ENCODE assay signal across 9 cellular contexts in genomic region chr5:159206368-159206767, GRCh38. TPM values are rescaled to one million over a fixed set of nuclear protein-coding genes. Genes with fewer than 3 reads are reported as not detected.
DNase-seq lines count a peak whose midpoint lies in the region; ATAC-seq and TF ChIP-seq lines count a peak whose summit lies in the region.
"Had no signal": no experiment of that assay in that cellular context is flagged by ENCODE, and none has a peak within 500 bp of the region (broad histone marks: within the 10 kb centered on the region; RNA-seq: fewer than 3 reads in every experiment).

No MANE protein-coding gene starts in this region.

- H3K4me3 ChIP-seq in GM23248, result peak overlapping the region; percentile 85
- peak overlapping the region; percentile 89 for H3K4me3 ChIP-seq in SU-DHL-6 (ENCODE audit: insufficient read depth, low read length, poor library complexity, severe bottlenecking)
- H3K4me3 ChIP-seq in esophagus squamous epithelium, result peak overlapping the region; percentile 94 to 99 (median 96)
- H3K4me3 ChIP-seq in skeletal muscle cell (ENCODE audit: low read depth, low read length), result peak overlapping the region; percentile 92

- CTCF ChIA-PET in GM10248 (lab: Yijun Ruan, JAX), result interaction anchor here (1.2 to 3.5 kb wide), 5 partner anchors 8 to 802 kb away, joined by 3 to 14 read pairs (median 3); no protein-coding TSS in a partner anchor

- H3K79me2 ChIP-seq in GM23248 (ENCODE audit: insufficient read depth) (peaks cover 78% of the 10 kb centered on the region), SU-DHL-6 (ENCODE audit: insufficient read depth, low read length) (peaks cover 74% of the 10 kb centered on the region)

- peaks cover 47% of the 10 kb centered on the region for H3K4me1 ChIP-seq in GM23248 (ENCODE audit: insufficient read depth)
- H3K4me1 ChIP-seq in esophagus squamous epithelium, result peaks cover 24 to 79% (median 29%) of the 10 kb centered on the region in 3 donors

- no peak for TF ChIP-seq CTCF in SU-DHL-6 (IDR thresholded peaks at IDR 0.05; ENCODE audit: insufficient read depth, low read length, poor library complexity, severe bottlenecking)
- no peak for TF ChIP-seq CTCF in esophagus squamous epithelium (IDR thresholded peaks at IDR 0.05)
- no peak for TF ChIP-seq CTCF in GM10248 (IDR thresholded peaks at IDR 0.05; ENCODE audit: control extremely low read depth, extremely low read depth, low read depth, missing control alignments)

- ATAC-seq in HG02763 (IDR thresholded peaks at IDR 0.05; ENCODE audit: unreplicated experiment), result no peak

- H3K27ac ChIP-seq in GM23248 (peak overlapping the region; percentile 91), SU-DHL-6 (ENCODE audit: low read depth, low read length) (peak overlapping the region; percentile 82; the same call in 1 of the 2 replicates), esophagus squamous epithelium (peak overlapping the region; percentile 40 to 99 (median 98))

- no peaks in the 10 kb centered on the region for H3K27me3 ChIP-seq in GM23248 (replicated peaks; ENCODE audit: insufficient read depth)
- no peaks in the 10 kb centered on the region for H3K27me3 ChIP-seq in SU-DHL-6 (ENCODE audit: low read length)
- H3K27me3 ChIP-seq in esophagus squamous epithelium, result no peaks in the 10 kb centered on the region

- intact Hi-C loops in esophagus squamous epithelium (cut with DNase I), result loop anchor here (5.0 kb wide), 1 partner anchor 56 kb away; the partner anchor contains the start of gene UBLCP1

- peaks cover 28% of the 10 kb centered on the region for H3F3A ChIP-seq in GM23248 (ENCODE audit: insufficient read depth)
- peaks cover 29% of the 10 kb centered on the region for H3F3A ChIP-seq in SU-DHL-6 (ENCODE audit: insufficient read depth)

- 0 out of 2 replicates have a peak, but pooled peaks cover 5% of the 10 kb centered on the region for H4K20me1 ChIP-seq in GM23248 (ENCODE audit: insufficient read depth)
- H4K20me1 ChIP-seq in SU-DHL-6 (ENCODE audit: low read depth, low read length), result peaks cover 19% of the 10 kb centered on the region

- DNase-seq in GM23248 (peak; percentile 34), esophagus squamous epithelium (lab: John Stamatoyannopoulos, UW) (no peak), skeletal muscle cell (ENCODE audit: low read depth) (no peak), GM10248 (ENCODE audit: extremely low spot score) (no peak), MV-4-11 (lab: John Stamatoyannopoulos, UW) (no peak)
- DNase-seq in stimulated activated CD4-positive, alpha-beta T cell treated with anti-CD3 and anti-CD28 coated beads, Interleukin-2, amount 100 ng/mL, for 24 hours, result no peak
- DNase-seq: NCI-H526 treated with DMSO at 0.1 percent for 48 hours had no signal

- 40 to 41% methylated on average over 2 of the region's 2 CpGs for WGBS in GM23248 (ENCODE audit: low coverage in 1 of 2, low lambda C conversion rate in 2 of 2, missing lambda C conversion rate in 2 of 2), 2 experiments
- WGBS in esophagus squamous epithelium, 2 donors, result 9 to 29% methylated on average over 2 of the region's 2 CpGs

- H3K36me3 ChIP-seq in GM23248 (ENCODE audit: low read depth) (peaks cover 16% of the 10 kb centered on the region; the same call in 1 of the 2 replicates), SU-DHL-6 (ENCODE audit: low read length) (peaks cover 20% of the 10 kb centered on the region; the same call in 1 of the 2 replicates), esophagus squamous epithelium (peaks cover 0 to 9% (median 0%) of the 10 kb centered on the region in 3 donors)

- peak overlapping the region; percentile 96 for H3K4me2 ChIP-seq in GM23248 (ENCODE audit: unreplicated experiment)
- H3K4me2 ChIP-seq in SU-DHL-6 (ENCODE audit: low read depth, low read length, poor library complexity, severe bottlenecking), result peak overlapping the region; percentile 67

- no peaks in the 10 kb centered on the region for H3K9me3 ChIP-seq in GM23248 (ENCODE audit: low read depth)
- H3K9me3 ChIP-seq in SU-DHL-6 (ENCODE audit: insufficient read depth, low read length), result no peaks in the 10 kb centered on the region
- H3K9me3 ChIP-seq in esophagus squamous epithelium, result no peaks in the 10 kb centered on the region

- peak overlapping the region; percentile 92 for H3K9ac ChIP-seq in GM23248
- H3K9ac ChIP-seq in SU-DHL-6 (ENCODE audit: low read length), result peak overlapping the region; percentile 86

- no peak for TF ChIP-seq POLR2A in esophagus squamous epithelium (IDR thresholded peaks at IDR 0.05)

- no peak overlapping the region for H2AFZ ChIP-seq in GM23248
- H2AFZ ChIP-seq in SU-DHL-6 (ENCODE audit: low read depth, low read length, severe bottlenecking), result no peak overlapping the region

- POLR2A ChIA-PET in GM10248 (lab: Yijun Ruan, JAX), result no interaction called here

- in situ Hi-C loops in GM23248 (cut with MboI), result no loop called here

- H3K9me2 ChIP-seq in GM23248 (ENCODE audit: insufficient read depth), result no peaks in the 10 kb centered on the region
- H3K9me2 ChIP-seq in SU-DHL-6 (replicated peaks; ENCODE audit: insufficient read depth, low read length), result no peaks in the 10 kb centered on the region

RNA-seq across cellular contexts. Expression of gene RNF145, which starts 3.0 kb away (rescaled TPM):
- 31.5 and 38.7 TPM in 2 replicates for total RNA-seq in GM23248 (2014; rRNA removed; shearing (Covaris generic))
- polyA plus RNA-seq in GM23248 (2016; fragmentation: Nextera tagmentation; extraction: Ambion mirVana), result 9.2 and 10.6 TPM in 2 replicates
- total RNA-seq in esophagus squamous epithelium, result 10 to 100 TPM; 49.7 to 82.3 (median 72.3) TPM

RNA-seq across cellular contexts. Expression of gene UBLCP1, which starts 56.7 kb away (rescaled TPM):
- total RNA-seq in GM23248 (2014; rRNA removed; shearing (Covaris generic)), result 24.5 and 38.2 TPM in 2 replicates
- 37.6 and 39.8 TPM in 2 replicates for polyA plus RNA-seq in GM23248 (2016; fragmentation: Nextera tagmentation; extraction: Ambion mirVana)
- 10 to 100 TPM; 19.0 to 34.9 (median 24.6) TPM for total RNA-seq in esophagus squamous epithelium
